In genomic region chr1:58852731-58853485, GRCh38 we compare ENCODE assay signal across 18 cellular contexts.
"Had no signal": no experiment of that assay in that cellular context is flagged by ENCODE, and none has a peak within 500 bp of the region (broad histone marks: within the 10 kb centered on the region; RNA-seq: fewer than 3 reads in every experiment).

No MANE protein-coding gene starts in this region.

- H3K4me3 ChIP-seq: coronary artery, spleen, thyroid gland had no signal

- H3K27ac Mint-ChIP-seq: activated CD4-positive, alpha-beta memory T cell treated with anti-CD3 and anti-CD28 coated beads for 36 hours; activated naive CD4-positive, alpha-beta T cell treated with anti-CD3 and anti-CD28 coated beads for 36 hours; activated naive CD8-positive, alpha-beta T cell treated with anti-CD3 and anti-CD28 coated beads, Interleukin-2, amount 10 ng/mL, durations not matched to agents 7 days and 5 days; nephron; T-helper 1 cell treated with Interleukin-12 subunit alpha and Interleukin-12 subunit beta and Interleukin-4 antibody, amounts not matched to agents 30 μg/mL and 1 μg/mL, for 36 hours had no signal

- DNase-seq: activated CD4-positive, alpha-beta memory T cell treated with anti-CD3 and anti-CD28 coated beads for 36 hours; activated CD4-positive, alpha-beta T cell treated with anti-CD3 and anti-CD28 coated beads for 48 hours; activated CD4-positive, CD25-positive, alpha-beta regulatory T cell; activated naive CD4-positive, alpha-beta T cell treated with anti-CD3 and anti-CD28 coated beads for 36 hours; activated naive CD8-positive, alpha-beta T cell treated with anti-CD3 and anti-CD28 coated beads, Interleukin-2, amount 10 ng/mL, durations not matched to agents 7 days and 5 days; activated T-cell treated with anti-CD3 and anti-CD28 coated beads, Interleukin-2, amount 50 U/mL, for 48 hours; amniotic stem cell; left ventricle myocardium superior; mammary epithelial cell; occipital lobe; spleen; stimulated activated CD4-positive, alpha-beta T cell treated with anti-CD3 and anti-CD28 coated beads, Interleukin-4, amount 100 ng/mL, for 1 hour; stimulated activated naive CD4-positive, alpha-beta T cell treated with Interleukin-2 at 50 U/mL for 16 hours; thyroid gland had no signal

- H3K9me3 Mint-ChIP-seq: activated CD4-positive, alpha-beta memory T cell treated with anti-CD3 and anti-CD28 coated beads for 36 hours; activated naive CD4-positive, alpha-beta T cell treated with anti-CD3 and anti-CD28 coated beads for 36 hours; activated naive CD8-positive, alpha-beta T cell treated with anti-CD3 and anti-CD28 coated beads, Interleukin-2, amount 10 ng/mL, durations not matched to agents 7 days and 5 days; nephron; T-helper 1 cell treated with Interleukin-12 subunit alpha and Interleukin-12 subunit beta and Interleukin-4 antibody, amounts not matched to agents 30 μg/mL and 1 μg/mL, for 36 hours had no signal

- FAIRE-seq: bronchial epithelial cell had no signal

- H3K36me3 ChIP-seq: spleen, thyroid gland had no signal

- H3K27me3 Mint-ChIP-seq: activated naive CD8-positive, alpha-beta T cell treated with anti-CD3 and anti-CD28 coated beads, Interleukin-2, amount 10 ng/mL, durations not matched to agents 7 days and 5 days had no signal

- H3K27me3 ChIP-seq: spleen, thyroid gland had no signal

- H3K4me3 Mint-ChIP-seq: activated CD4-positive, alpha-beta memory T cell treated with anti-CD3 and anti-CD28 coated beads for 36 hours; activated naive CD4-positive, alpha-beta T cell treated with anti-CD3 and anti-CD28 coated beads for 36 hours; activated naive CD8-positive, alpha-beta T cell treated with anti-CD3 and anti-CD28 coated beads, Interleukin-2, amount 10 ng/mL, durations not matched to agents 7 days and 5 days; nephron; T-helper 1 cell treated with Interleukin-12 subunit alpha and Interleukin-12 subunit beta and Interleukin-4 antibody, amounts not matched to agents 30 μg/mL and 1 μg/mL, for 36 hours had no signal

- H3K9me3 ChIP-seq: spleen, thyroid gland had no signal

- H3K36me3 Mint-ChIP-seq: activated CD4-positive, alpha-beta memory T cell treated with anti-CD3 and anti-CD28 coated beads for 36 hours had no signal

- H3K27ac ChIP-seq: coronary artery, spleen, thyroid gland had no signal
